ENCODE assay signal across 8 cellular contexts in the genomic region with DNA sequence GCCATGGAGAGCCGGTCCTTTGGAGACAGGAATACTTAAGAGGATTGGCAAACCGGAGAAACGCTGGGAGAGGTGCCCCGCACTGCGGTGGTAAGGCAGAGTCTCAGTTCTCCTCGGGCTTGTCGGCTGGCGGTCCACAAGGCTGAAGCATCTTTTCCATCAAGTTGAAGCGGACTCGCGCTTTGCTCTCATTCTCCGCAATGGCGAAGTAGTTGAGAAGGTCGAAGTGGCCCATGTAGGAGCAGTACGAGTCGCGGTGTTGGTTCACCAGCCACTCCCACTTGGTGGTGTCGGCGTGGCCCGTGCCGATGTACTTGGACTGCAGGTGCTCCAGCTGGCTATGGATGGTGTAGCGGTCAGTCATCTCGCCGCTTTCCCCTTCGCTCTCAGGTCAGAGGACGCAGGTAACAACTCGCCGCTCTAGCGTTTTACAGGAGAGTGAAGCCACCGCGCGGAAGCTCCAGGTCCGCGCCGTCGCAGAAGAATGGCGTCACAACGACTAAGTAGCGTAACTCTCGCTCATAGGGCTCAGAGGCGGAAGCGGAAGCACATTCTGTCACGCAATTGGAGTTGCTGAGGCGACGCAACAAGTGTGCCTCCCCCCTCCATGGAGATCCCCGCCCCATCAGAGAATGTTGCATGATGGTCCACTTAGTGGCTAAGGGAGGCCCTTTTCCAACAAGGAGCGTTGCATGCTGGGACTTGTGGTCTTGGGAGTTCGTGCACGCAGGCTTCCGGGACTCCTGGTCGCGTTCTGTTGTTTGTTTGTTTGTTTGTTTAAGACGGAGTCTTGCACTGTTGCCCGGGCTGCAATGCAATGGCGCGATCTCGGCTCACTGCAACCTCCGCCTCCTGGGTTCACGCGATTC. TPM values are rescaled to one million over a fixed set of nuclear protein-coding genes. Genes with fewer than 3 reads are reported as not detected.
DNase-seq lines count a peak whose midpoint lies in the region; ATAC-seq lines count a peak whose summit lies in the region.

A gene (minus strand): TSS at position 440 of the 869 bp plus-strand sequence. CDS start 76 bp downstream, at position 364.

- H3K4me1 Mint-ChIP-seq in IgD-negative memory B cell, result peaks cover 10 to 21% (median 14%) of the 10 kb centered on the region in 3 donors

- peak; percentile 98 for DNase-seq in DMS 273 treated with DMSO at 0.1 percent for 48 hours (lab: John Stamatoyannopoulos, UW)
- DNase-seq in OCI-M2 (lab: John Stamatoyannopoulos, UW; ENCODE audit: unreplicated experiment), result peak; percentile 98
- DNase-seq in activated T-cell treated with anti-CD3 and anti-CD28 coated beads for 4 hours, result peak; percentile 94
- DNase-seq in epidermal melanocyte (ENCODE audit: insufficient read length, low spot score), result peak; percentile 86
- DNase-seq in middle frontal gyrus (ENCODE audit: extremely low spot score, low spot score), result peak; percentile 99
- DNase-seq in stimulated activated CD8-positive, alpha-beta memory T cell treated with anti-CD3 and anti-CD28 coated beads, Interleukin-2, amount 100 ng/mL, for 48 hours (ENCODE audit: low read depth in 2 of 2), result peak; percentile 83 to 94

- H3K9me3 Mint-ChIP-seq in IgD-negative memory B cell, result no peaks in the 10 kb centered on the region

- H3K27me3 Mint-ChIP-seq in IgD-negative memory B cell, result no peaks in the 10 kb centered on the region

- H3K36me3 Mint-ChIP-seq in IgD-negative memory B cell, result no peaks in the 10 kb centered on the region

- H3K4me3 Mint-ChIP-seq in IgD-negative memory B cell, result peak within 1 kb of the TSS; percentile 87 to 100 (median 94)

- peak; percentile 93 for ATAC-seq in GM21529 (IDR thresholded peaks at IDR 0.05; ENCODE audit: unreplicated experiment)

- H3K27ac Mint-ChIP-seq in IgD-negative memory B cell, result peak within 1 kb of the TSS; percentile 87 to 100 (median 97)

RNA-seq across cellular contexts. Expression of the gene that starts here (rescaled TPM):
- polyA plus RNA-seq in IgD-negative memory B cell, result 378 TPM

Comparison
In these comparisons a context has a peak if more than half of its experiments do, and no peak if none do; other contexts are left out.
1. Peak in every context shown above with its lines: DNase-seq and ATAC-seq.